In genomic region chr10:33483124-33483794, GRCh38 we compare ENCODE assay signal across 1 cellular context.
TF ChIP-seq lines count a peak whose summit lies in the region.

No MANE protein-coding gene starts in this region.

TF ChIP-seq in HEK293, 187 proteins besides CTCF, POLR2A, EP300 and RAD21 (continued from another document):
- TF ChIP-seq ZEB2 (tag by site-specific recombination; IDR thresholded peaks at IDR 0.05) (0 out of 2 replicates have a peak, but pooled peaks have one; percentile 41), ZNF394 (tag by site-specific recombination; IDR thresholded peaks at IDR 0.05; ENCODE audit: borderline replicate concordance) (no peak), ZNF155 (tag by site-specific recombination; IDR thresholded peaks at IDR 0.05) (no peak), ZNF654 (tag by site-specific recombination; IDR thresholded peaks at IDR 0.05; ENCODE audit: low read depth) (no peak), TRIM28 (IDR thresholded peaks at IDR 0.05; ENCODE audit: borderline replicate concordance, low read length) (no peak; the same call in 1 of the 2 replicates), ZBTB44 (tag by site-specific recombination; IDR thresholded peaks at IDR 0.05) (peak; percentile 93), KLF1 (tag by site-specific recombination; IDR thresholded peaks at IDR 0.05) (no peak), ZNF548 (tag by site-specific recombination; IDR thresholded peaks at IDR 0.05) (no peak), ZNF24 (tag by site-specific recombination; IDR thresholded peaks at IDR 0.05) (0 out of 2 replicates have a peak, but pooled peaks have one; percentile 23), REPIN1 (tag by site-specific recombination; IDR thresholded peaks at IDR 0.05; ENCODE audit: low read depth) (no peak), ZNF561 (tag by site-specific recombination; IDR thresholded peaks at IDR 0.05; ENCODE audit: borderline replicate concordance) (peak; percentile 65; the same call in 1 of the 2 replicates), ZNF747 (tag by site-specific recombination; IDR thresholded peaks at IDR 0.05) (no peak), ZFP3 (tag by site-specific recombination; IDR thresholded peaks at IDR 0.05; ENCODE audit: low read depth) (no peak), ZBTB17 (tag by site-specific recombination; IDR thresholded peaks at IDR 0.05) (0 out of 2 replicates have a peak, but pooled peaks have one; percentile 19), ZSCAN30 (tag by site-specific recombination; IDR thresholded peaks at IDR 0.05) (peak; percentile 72), SP7 (tag by site-specific recombination; IDR thresholded peaks at IDR 0.05) (0 out of 2 replicates have a peak, but pooled peaks have one; percentile 66), ZNF626 (tag by site-specific recombination; IDR thresholded peaks at IDR 0.05) (no peak), IKZF3 (tag by site-specific recombination; IDR thresholded peaks at IDR 0.05) (peak; percentile 89), ZXDB (tag by site-specific recombination; IDR thresholded peaks at IDR 0.05) (peak; percentile 62; the same call in 1 of the 2 replicates), ZNF792 (tag by site-specific recombination; IDR thresholded peaks at IDR 0.05) (no peak), TCF7L2 (IDR thresholded peaks at IDR 0.05; ENCODE audit: borderline replicate concordance, low read depth, low read length) (peak; percentile 46; the same call in 1 of the 2 replicates), ZNF560 (tag by site-specific recombination; IDR thresholded peaks at IDR 0.05; ENCODE audit: borderline replicate concordance) (no peak), OSR2 (tag by site-specific recombination; IDR thresholded peaks at IDR 0.05) (peak; percentile 87), ZNF341 (tag by site-specific recombination; IDR thresholded peaks at IDR 0.05; ENCODE audit: low read depth) (0 out of 2 replicates have a peak, but pooled peaks have one; percentile 13), ZIC2 (tag by site-specific recombination; IDR thresholded peaks at IDR 0.05) (peak; percentile 68)
- TF ChIP-seq, protein P1, sequence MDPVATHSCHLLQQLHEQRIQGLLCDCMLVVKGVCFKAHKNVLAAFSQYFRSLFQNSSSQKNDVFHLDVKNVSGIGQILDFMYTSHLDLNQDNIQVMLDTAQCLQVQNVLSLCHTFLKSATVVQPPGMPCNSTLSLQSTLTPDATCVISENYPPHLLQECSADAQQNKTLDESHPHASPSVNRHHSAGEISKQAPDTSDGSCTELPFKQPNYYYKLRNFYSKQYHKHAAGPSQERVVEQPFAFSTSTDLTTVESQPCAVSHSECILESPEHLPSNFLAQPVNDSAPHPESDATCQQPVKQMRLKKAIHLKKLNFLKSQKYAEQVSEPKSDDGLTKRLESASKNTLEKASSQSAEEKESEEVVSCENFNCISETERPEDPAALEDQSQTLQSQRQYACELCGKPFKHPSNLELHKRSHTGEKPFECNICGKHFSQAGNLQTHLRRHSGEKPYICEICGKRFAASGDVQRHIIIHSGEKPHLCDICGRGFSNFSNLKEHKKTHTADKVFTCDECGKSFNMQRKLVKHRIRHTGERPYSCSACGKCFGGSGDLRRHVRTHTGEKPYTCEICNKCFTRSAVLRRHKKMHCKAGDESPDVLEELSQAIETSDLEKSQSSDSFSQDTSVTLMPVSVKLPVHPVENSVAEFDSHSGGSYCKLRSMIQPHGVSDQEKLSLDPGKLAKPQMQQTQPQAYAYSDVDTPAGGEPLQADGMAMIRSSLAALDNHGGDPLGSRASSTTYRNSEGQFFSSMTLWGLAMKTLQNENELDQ (tag by site-specific recombination; IDR thresholded peaks at IDR 0.05; ENCODE audit: low read depth): no peak
- TF ChIP-seq, protein P2, sequence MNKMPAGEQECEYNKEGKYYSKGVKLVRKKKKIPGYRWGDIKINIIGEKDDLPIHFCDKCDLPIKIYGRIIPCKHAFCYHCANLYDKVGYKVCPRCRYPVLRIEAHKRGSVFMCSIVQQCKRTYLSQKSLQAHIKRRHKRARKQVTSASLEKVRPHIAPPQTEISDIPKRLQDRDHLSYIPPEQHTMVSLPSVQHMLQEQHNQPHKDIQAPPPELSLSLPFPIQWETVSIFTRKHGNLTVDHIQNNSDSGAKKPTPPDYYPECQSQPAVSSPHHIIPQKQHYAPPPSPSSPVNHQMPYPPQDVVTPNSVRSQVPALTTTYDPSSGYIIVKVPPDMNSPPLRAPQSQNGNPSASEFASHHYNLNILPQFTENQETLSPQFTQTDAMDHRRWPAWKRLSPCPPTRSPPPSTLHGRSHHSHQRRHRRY (tag by site-specific recombination; IDR thresholded peaks at IDR 0.05): no peak
- TF ChIP-seq, protein P3, sequence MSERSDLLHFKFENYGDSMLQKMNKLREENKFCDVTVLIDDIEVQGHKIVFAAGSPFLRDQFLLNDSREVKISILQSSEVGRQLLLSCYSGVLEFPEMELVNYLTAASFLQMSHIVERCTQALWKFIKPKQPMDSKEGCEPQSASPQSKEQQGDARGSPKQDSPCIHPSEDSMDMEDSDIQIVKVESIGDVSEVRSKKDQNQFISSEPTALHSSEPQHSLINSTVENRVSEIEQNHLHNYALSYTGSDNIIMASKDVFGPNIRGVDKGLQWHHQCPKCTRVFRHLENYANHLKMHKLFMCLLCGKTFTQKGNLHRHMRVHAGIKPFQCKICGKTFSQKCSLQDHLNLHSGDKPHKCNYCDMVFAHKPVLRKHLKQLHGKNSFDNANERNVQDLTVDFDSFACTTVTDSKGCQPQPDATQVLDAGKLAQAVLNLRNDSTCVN (tag by site-specific recombination; optimal IDR thresholded peaks at IDR 0.05): no peak
- TF ChIP-seq, protein P4, sequence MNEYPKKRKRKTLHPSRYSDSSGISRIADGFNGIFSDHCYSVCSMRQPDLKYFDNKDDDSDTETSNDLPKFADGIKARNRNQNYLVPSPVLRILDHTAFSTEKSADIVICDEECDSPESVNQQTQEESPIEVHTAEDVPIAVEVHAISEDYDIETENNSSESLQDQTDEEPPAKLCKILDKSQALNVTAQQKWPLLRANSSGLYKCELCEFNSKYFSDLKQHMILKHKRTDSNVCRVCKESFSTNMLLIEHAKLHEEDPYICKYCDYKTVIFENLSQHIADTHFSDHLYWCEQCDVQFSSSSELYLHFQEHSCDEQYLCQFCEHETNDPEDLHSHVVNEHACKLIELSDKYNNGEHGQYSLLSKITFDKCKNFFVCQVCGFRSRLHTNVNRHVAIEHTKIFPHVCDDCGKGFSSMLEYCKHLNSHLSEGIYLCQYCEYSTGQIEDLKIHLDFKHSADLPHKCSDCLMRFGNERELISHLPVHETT (tag by site-specific recombination; IDR thresholded peaks at IDR 0.05): no peak
- TF ChIP-seq, protein P5, sequence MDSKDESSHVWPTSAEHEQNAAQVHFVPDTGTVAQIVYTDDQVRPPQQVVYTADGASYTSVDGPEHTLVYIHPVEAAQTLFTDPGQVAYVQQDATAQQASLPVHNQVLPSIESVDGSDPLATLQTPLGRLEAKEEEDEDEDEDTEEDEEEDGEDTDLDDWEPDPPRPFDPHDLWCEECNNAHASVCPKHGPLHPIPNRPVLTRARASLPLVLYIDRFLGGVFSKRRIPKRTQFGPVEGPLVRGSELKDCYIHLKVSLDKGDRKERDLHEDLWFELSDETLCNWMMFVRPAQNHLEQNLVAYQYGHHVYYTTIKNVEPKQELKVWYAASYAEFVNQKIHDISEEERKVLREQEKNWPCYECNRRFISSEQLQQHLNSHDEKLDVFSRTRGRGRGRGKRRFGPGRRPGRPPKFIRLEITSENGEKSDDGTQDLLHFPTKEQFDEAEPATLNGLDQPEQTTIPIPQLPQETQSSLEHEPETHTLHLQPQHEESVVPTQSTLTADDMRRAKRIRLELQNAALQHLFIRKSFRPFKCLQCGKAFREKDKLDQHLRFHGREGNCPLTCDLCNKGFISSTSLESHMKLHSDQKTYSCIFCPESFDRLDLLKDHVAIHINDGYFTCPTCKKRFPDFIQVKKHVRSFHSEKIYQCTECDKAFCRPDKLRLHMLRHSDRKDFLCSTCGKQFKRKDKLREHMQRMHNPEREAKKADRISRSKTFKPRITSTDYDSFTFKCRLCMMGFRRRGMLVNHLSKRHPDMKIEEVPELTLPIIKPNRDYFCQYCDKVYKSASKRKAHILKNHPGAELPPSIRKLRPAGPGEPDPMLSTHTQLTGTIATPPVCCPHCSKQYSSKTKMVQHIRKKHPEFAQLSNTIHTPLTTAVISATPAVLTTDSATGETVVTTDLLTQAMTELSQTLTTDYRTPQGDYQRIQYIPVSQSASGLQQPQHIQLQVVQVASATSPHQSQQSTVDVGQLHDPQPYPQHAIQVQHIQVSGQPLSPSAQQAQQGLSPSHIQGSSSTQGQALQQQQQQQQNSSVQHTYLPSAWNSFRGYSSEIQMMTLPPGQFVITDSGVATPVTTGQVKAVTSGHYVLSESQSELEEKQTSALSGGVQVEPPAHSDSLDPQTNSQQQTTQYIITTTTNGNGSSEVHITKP (tag by site-specific recombination; IDR thresholded peaks at IDR 0.05): peak; percentile 77
TF ChIP-seq in HEK293: peak in this region for 27.
